In the genomic region with DNA sequence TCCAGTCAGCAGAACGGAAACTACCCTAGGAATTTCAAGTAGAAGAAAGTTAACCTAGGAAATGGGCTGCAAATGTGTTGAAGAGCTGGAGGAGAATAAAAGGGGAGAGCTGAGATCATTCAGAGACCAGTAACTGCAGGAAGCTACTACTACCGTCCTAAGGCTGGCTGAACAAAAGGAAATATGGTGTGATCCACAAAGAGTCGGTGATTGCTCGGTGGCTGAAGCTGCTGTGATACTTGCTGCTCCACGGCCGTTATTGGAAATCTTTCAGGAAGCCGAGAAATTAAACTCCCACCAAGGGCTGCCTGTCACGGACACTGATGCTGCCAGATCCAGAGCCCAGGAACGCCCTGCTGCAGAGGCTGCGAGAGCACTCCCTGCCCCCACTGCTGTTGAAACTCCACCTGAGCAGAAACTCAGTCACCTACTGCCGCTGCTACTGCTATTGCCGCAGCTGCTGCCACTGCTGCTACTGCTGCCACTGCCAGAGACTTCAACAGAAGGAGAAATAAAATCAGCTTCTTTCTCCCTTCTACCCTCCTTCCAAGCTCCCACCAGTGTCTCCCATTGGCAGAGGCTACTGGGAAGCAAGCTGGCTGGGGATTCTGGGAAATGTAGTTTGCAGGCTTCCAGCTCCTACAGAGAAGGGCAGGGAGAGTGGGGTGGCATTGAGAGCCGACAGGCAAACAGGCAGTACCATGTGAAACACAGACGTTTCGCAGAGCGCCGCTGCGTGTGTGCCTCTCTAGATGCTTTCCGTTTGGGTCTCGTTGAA, we compare ENCODE assay signal across 8 cellular contexts.
A peak's percentile ranks its signal among the peaks of the same experiment; 100 is the strongest.
DNase-seq lines count a peak whose midpoint lies in the region; ATAC-seq and TF ChIP-seq lines count a peak whose summit lies in the region.

No MANE protein-coding gene starts in this region.

- DNase-seq in NCI-H2227 (lab: John Stamatoyannopoulos, UW; ENCODE audit: unreplicated experiment) (peak; percentile 76), dermis blood vessel endothelial cell (peak; percentile 87)
- DNase-seq in activated CD4-positive, alpha-beta T cell treated with anti-CD3 and anti-CD28 coated beads for 36 hours, result peak; percentile 68
- peak; percentile 33 to 46 for DNase-seq in stimulated activated CD4-positive, alpha-beta T cell treated with anti-CD3 and anti-CD28 coated beads, Interleukin-2, amount 100 ng/mL, for 24 hours

- H3K27ac ChIP-seq in 22Rv1 (peak overlapping the region; percentile 61), layer of hippocampus (ENCODE audit: low read depth, low read length) (peak overlapping the region; percentile 71)

- H3K36me3 Mint-ChIP-seq in activated CD4-positive, alpha-beta T cell treated with anti-CD3 and anti-CD28 coated beads for 36 hours (ENCODE audit: low read depth), result peaks cover 2% of the 10 kb centered on the region

- POLR2A ChIA-PET in activated CD4-positive, alpha-beta T cell treated with anti-CD3 and anti-CD28 coated beads for 36 hours (lab: Charles Lee), result no interaction called here

- H3K9me3 Mint-ChIP-seq in activated CD4-positive, alpha-beta T cell treated with anti-CD3 and anti-CD28 coated beads for 36 hours (ENCODE audit: low read depth), result peaks cover under 1% of the 10 kb centered on the region

- TF ChIP-seq CTCF in 22Rv1 (IDR thresholded peaks at IDR 0.05), result no peak

- peaks cover 4% of the 10 kb centered on the region for H3K27me3 Mint-ChIP-seq in activated CD4-positive, alpha-beta T cell treated with anti-CD3 and anti-CD28 coated beads for 36 hours

- intact Hi-C loops in activated CD4-positive, alpha-beta T cell treated with anti-CD3 and anti-CD28 coated beads for 36 hours (cut with DNase I, micrococcal nuclease), result loop anchor here in 1 of 2 experiments (2.0 kb wide), 1 partner anchor 79 kb away; no protein-coding TSS in a partner anchor

- CTCF ChIA-PET in activated CD4-positive, alpha-beta T cell treated with anti-CD3 and anti-CD28 coated beads for 36 hours (lab: Charles Lee), result interaction anchor here (1.1 to 3.2 kb wide), 3 partner anchors 8 to 79 kb away, joined by 3 to 11 read pairs (median 8); no protein-coding TSS in a partner anchor

- H3K4me1 Mint-ChIP-seq in activated CD4-positive, alpha-beta T cell treated with anti-CD3 and anti-CD28 coated beads for 36 hours, result peaks cover 30% of the 10 kb centered on the region

- H3K27ac Mint-ChIP-seq in activated CD4-positive, alpha-beta T cell treated with anti-CD3 and anti-CD28 coated beads for 36 hours, result peak overlapping the region; percentile 68

- ATAC-seq in GM18511 (IDR thresholded peaks at IDR 0.05; ENCODE audit: unreplicated experiment), result peak; percentile 47
- ATAC-seq in HG03095 (IDR thresholded peaks at IDR 0.05; ENCODE audit: unreplicated experiment), result peak; percentile 35
- peak; percentile 81 for ATAC-seq in activated CD4-positive, alpha-beta T cell treated with anti-CD3 and anti-CD28 coated beads for 36 hours

- H3K27me3 ChIP-seq in layer of hippocampus (ENCODE audit: control insufficient read depth, insufficient read depth, low read length), result no peaks in the 10 kb centered on the region

- H3K4me3 Mint-ChIP-seq in activated CD4-positive, alpha-beta T cell treated with anti-CD3 and anti-CD28 coated beads for 36 hours, result peak overlapping the region; percentile 76

Comparison
In these comparisons a context has a peak if more than half of its experiments do, and no peak if none do; other contexts are left out.
1. Peak in every context shown above with its lines: DNase-seq, ATAC-seq and H3K27ac ChIP-seq.